Comparison of ENCODE assay signal across 2 cellular contexts in the genomic region with DNA sequence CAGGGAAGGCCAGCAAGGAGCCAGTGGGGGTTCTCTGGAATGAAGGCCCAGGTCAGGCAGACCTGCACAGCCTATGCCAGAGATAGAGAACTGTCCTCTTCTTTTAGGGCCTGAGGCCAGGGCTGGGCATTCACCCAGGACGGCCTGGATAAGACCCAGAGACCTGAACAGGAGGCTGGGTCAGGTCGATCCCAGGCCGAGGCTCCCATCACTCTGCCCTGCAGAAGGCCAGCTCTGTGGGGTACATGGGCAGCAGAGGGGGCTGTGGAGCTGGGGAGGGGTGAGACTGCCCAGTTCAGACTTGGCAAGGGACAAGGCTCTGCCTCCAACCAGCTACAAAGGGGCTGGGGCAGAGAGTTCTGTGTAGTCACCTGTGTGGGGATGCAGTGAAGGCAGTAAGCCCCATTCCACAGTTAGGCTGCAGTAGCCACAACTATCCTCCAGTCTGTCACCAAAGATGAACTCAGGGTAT.
TF ChIP-seq lines count a peak whose summit lies in the region.

No MANE protein-coding gene starts in this region.

TF ChIP-seq in GM23338, 12 proteins besides CTCF, POLR2A, EP300 and RAD21:
- TF ChIP-seq CREB1 (CRISPR knock-in tag; IDR thresholded peaks at IDR 0.05; ENCODE audit: low read depth) (no peak), NANOG (IDR thresholded peaks at IDR 0.05; ENCODE audit: borderline replicate concordance) (no peak), EZH2phosphoT487 (IDR thresholded peaks at IDR 0.05; ENCODE audit: unreplicated experiment) (no peak)

TF ChIP-seq in WTC11, 78 proteins besides CTCF, POLR2A, EP300 and RAD21:
- TF ChIP-seq, protein P1, sequence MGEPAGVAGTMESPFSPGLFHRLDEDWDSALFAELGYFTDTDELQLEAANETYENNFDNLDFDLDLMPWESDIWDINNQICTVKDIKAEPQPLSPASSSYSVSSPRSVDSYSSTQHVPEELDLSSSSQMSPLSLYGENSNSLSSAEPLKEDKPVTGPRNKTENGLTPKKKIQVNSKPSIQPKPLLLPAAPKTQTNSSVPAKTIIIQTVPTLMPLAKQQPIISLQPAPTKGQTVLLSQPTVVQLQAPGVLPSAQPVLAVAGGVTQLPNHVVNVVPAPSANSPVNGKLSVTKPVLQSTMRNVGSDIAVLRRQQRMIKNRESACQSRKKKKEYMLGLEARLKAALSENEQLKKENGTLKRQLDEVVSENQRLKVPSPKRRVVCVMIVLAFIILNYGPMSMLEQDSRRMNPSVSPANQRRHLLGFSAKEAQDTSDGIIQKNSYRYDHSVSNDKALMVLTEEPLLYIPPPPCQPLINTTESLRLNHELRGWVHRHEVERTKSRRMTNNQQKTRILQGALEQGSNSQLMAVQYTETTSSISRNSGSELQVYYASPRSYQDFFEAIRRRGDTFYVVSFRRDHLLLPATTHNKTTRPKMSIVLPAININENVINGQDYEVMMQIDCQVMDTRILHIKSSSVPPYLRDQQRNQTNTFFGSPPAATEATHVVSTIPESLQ (CRISPR knock-in tag; IDR thresholded peaks at IDR 0.05) = no peak
- TF ChIP-seq ZNF396 (CRISPR knock-in tag; IDR thresholded peaks at IDR 0.05; ENCODE audit: borderline replicate concordance) (no peak), ZNF121 (CRISPR knock-in tag; IDR thresholded peaks at IDR 0.05) (no peak), ETV6 (CRISPR knock-in tag; IDR thresholded peaks at IDR 0.05) (no peak), ZNF138 (CRISPR knock-in tag; conservative IDR thresholded peaks at IDR 0.05) (no peak), ZNF317 (CRISPR knock-in tag; IDR thresholded peaks at IDR 0.05; ENCODE audit: borderline replicate concordance, low read depth) (no peak)
- TF ChIP-seq, protein P2, sequence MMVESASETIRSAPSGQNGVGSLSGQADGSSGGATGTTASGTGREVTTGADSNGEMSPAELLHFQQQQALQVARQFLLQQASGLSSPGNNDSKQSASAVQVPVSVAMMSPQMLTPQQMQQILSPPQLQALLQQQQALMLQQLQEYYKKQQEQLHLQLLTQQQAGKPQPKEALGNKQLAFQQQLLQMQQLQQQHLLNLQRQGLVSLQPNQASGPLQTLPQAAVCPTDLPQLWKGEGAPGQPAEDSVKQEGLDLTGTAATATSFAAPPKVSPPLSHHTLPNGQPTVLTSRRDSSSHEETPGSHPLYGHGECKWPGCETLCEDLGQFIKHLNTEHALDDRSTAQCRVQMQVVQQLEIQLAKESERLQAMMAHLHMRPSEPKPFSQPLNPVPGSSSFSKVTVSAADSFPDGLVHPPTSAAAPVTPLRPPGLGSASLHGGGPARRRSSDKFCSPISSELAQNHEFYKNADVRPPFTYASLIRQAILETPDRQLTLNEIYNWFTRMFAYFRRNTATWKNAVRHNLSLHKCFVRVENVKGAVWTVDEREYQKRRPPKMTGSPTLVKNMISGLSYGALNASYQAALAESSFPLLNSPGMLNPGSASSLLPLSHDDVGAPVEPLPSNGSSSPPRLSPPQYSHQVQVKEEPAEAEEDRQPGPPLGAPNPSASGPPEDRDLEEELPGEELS (CRISPR knock-in tag; IDR thresholded peaks at IDR 0.05) = no peak
- TF ChIP-seq, protein P3, sequence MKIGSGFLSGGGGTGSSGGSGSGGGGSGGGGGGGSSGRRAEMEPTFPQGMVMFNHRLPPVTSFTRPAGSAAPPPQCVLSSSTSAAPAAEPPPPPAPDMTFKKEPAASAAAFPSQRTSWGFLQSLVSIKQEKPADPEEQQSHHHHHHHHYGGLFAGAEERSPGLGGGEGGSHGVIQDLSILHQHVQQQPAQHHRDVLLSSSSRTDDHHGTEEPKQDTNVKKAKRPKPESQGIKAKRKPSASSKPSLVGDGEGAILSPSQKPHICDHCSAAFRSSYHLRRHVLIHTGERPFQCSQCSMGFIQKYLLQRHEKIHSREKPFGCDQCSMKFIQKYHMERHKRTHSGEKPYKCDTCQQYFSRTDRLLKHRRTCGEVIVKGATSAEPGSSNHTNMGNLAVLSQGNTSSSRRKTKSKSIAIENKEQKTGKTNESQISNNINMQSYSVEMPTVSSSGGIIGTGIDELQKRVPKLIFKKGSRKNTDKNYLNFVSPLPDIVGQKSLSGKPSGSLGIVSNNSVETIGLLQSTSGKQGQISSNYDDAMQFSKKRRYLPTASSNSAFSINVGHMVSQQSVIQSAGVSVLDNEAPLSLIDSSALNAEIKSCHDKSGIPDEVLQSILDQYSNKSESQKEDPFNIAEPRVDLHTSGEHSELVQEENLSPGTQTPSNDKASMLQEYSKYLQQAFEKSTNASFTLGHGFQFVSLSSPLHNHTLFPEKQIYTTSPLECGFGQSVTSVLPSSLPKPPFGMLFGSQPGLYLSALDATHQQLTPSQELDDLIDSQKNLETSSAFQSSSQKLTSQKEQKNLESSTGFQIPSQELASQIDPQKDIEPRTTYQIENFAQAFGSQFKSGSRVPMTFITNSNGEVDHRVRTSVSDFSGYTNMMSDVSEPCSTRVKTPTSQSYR (CRISPR knock-in tag; IDR thresholded peaks at IDR 0.05) = no peak
